22 cellular contexts compared by ENCODE assay signal in the genomic region with DNA sequence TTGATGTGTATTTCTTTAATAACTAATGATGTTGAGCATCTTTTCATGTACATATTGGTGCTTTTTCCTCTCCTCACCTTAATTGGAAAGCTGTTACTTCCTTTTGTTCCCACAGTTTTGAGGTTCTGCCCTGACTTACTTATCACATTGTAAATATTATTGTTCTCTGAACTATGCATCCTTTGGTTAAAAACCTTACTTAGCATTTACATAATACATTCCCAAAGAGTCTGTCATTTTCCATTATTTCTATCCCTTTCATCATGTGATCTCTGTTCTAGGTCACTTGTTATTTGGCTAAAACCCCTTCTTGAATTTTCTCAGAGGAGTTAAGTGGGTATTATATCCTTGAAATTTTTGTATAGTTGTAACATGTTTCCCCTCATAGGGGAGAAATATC. TPM values are rescaled to one million over a fixed set of nuclear protein-coding genes. Genes with fewer than 3 reads are reported as not detected.
A peak's percentile ranks its signal among the peaks of the same experiment; 100 is the strongest.
DNase-seq lines count a peak whose midpoint lies in the region; ATAC-seq and TF ChIP-seq lines count a peak whose summit lies in the region.
"Had no signal": no experiment of that assay in that cellular context is flagged by ENCODE, and none has a peak within 500 bp of the region (broad histone marks: within the 10 kb centered on the region; RNA-seq: fewer than 3 reads in every experiment).

No MANE protein-coding gene starts in this region.

- H3K4me1 ChIP-seq in RWPE2 (ENCODE audit: insufficient read depth, poor library complexity, severe bottlenecking): peaks cover 20% of the 10 kb centered on the region
- H3K4me1 ChIP-seq: gastroesophageal sphincter, pancreas, testis had no signal

- H3K36me3 ChIP-seq in BJ (ENCODE audit: control insufficient read depth, insufficient read depth, low read length): no peaks in the 10 kb centered on the region
- no peaks in the 10 kb centered on the region for H3K36me3 ChIP-seq in RWPE2 (ENCODE audit: low read depth)
- H3K36me3 ChIP-seq: pancreas had no signal

- H3K9me3 ChIP-seq in RWPE2 (ENCODE audit: severe bottlenecking): no peaks in the 10 kb centered on the region
- H3K9me3 ChIP-seq: BLaER1 treated with 17β-estradiol and CSF1 and Interleukin-3, amounts not matched to agents 10 nM and 100 nM; gastroesophageal sphincter; left ventricle myocardium inferior; pancreas; testis had no signal

- H3K27me3 Mint-ChIP-seq in endothelial cell (ENCODE audit: unreplicated experiment): no peaks in the 10 kb centered on the region
- H3K27me3 Mint-ChIP-seq: activated T-cell treated with anti-CD3 and anti-CD28 coated beads, Interleukin-2, amount 50 U/mL, for 24 hours had no signal

- H3K4me3 ChIP-seq in BJ (ENCODE audit: low read depth, low read length) (no peak overlapping the region), RWPE2 (ENCODE audit: severe bottlenecking) (no peak overlapping the region)
- H3K4me3 ChIP-seq: BLaER1 treated with 17β-estradiol and CSF1 and Interleukin-3, amounts not matched to agents 10 nM and 100 nM; gastroesophageal sphincter; left ventricle myocardium inferior; pancreas; testis had no signal

- CTCF ChIA-PET in BJ (lab: Yijun Ruan, JAX): no interaction called here

- no peak overlapping the region for H3K27ac ChIP-seq in RWPE2 (ENCODE audit: poor library complexity, severe bottlenecking)
- H3K27ac ChIP-seq: BLaER1 treated with 17β-estradiol and CSF1 and Interleukin-3, amounts not matched to agents 10 nM and 100 nM; gastroesophageal sphincter; left ventricle myocardium inferior; pancreas; testis had no signal

- no peaks in the 10 kb centered on the region for H3K27me3 ChIP-seq in BJ (ENCODE audit: control insufficient read depth, insufficient read depth, low read length)
- no peaks in the 10 kb centered on the region for H3K27me3 ChIP-seq in RWPE2 (ENCODE audit: insufficient read depth, poor library complexity, severe bottlenecking)
- H3K27me3 ChIP-seq: BLaER1 treated with 17β-estradiol and CSF1 and Interleukin-3, amounts not matched to agents 10 nM and 100 nM; gastroesophageal sphincter; pancreas; testis had no signal

- H3K27ac Mint-ChIP-seq in endothelial cell (ENCODE audit: unreplicated experiment): no peak overlapping the region
- H3K27ac Mint-ChIP-seq: activated T-cell treated with anti-CD3 and anti-CD28 coated beads, Interleukin-2, amount 50 U/mL, for 24 hours had no signal

- DNase-seq in BJ (ENCODE audit: low read depth): peak; percentile 14
- no peak for DNase-seq in RWPE2 (ENCODE audit: low spot score)
- peak; percentile 29 for DNase-seq in fibroblast of gingiva (ENCODE audit: low read depth)
- peak; percentile 11 for DNase-seq in renal cortical epithelial cell (ENCODE audit: low read depth)
- no peak for DNase-seq in SKM-1 treated with dmso at 0.1 percent for 144 hours (lab: John Stamatoyannopoulos, UW; ENCODE audit: unreplicated experiment)
- DNase-seq in midbrain (lab: John Stamatoyannopoulos, UW): no peak
- no peak for DNase-seq in endothelial cell (ENCODE audit: low spot score)
- DNase-seq in amniotic stem cell (lab: John Stamatoyannopoulos, UW): no peak
- DNase-seq: activated naive CD4-positive, alpha-beta T cell treated with anti-CD3 and anti-CD28 coated beads, Interleukin-2, amount 50 U/mL, for 16 hours; activated T-cell treated with anti-CD3 and anti-CD28 coated beads, Interleukin-2, amount 50 U/mL, for 24 hours; central memory CD4-positive, alpha-beta T cell; effector CD8-positive, alpha-beta T cell; H7; Kasumi-1; left ventricle myocardium inferior; NCI-H2171 treated with DMSO at 0.1 percent for 48 hours; NCI-H82; pancreas; small intestine; testis had no signal

- ATAC-seq in RWPE2 (ENCODE audit: low read depth): peak; percentile 69
- ATAC-seq: gastroesophageal sphincter, pancreas had no signal

- TF ChIP-seq CTCF in BJ (IDR thresholded peaks at IDR 0.05; ENCODE audit: insufficient read depth, low read depth, low read length) (no peak), RWPE2 (IDR thresholded peaks at IDR 0.05; ENCODE audit: poor library complexity, severe bottlenecking) (no peak), endothelial cell (IDR thresholded peaks at IDR 0.05; ENCODE audit: unreplicated experiment) (no peak)

- H3K4me1 Mint-ChIP-seq in endothelial cell (ENCODE audit: unreplicated experiment): peaks cover 1% of the 10 kb centered on the region

- H3K4me3 Mint-ChIP-seq in endothelial cell (ENCODE audit: unreplicated experiment): no peak overlapping the region
- H3K4me3 Mint-ChIP-seq: activated T-cell treated with anti-CD3 and anti-CD28 coated beads, Interleukin-2, amount 50 U/mL, for 24 hours had no signal

- no peaks in the 10 kb centered on the region for H3K9me3 Mint-ChIP-seq in endothelial cell (ENCODE audit: unreplicated experiment)
- H3K9me3 Mint-ChIP-seq: activated T-cell treated with anti-CD3 and anti-CD28 coated beads, Interleukin-2, amount 50 U/mL, for 24 hours had no signal

- POLR2A ChIA-PET in BJ (lab: Charles Lee): no interaction called here

- H3K36me3 Mint-ChIP-seq in endothelial cell (ENCODE audit: low read depth, unreplicated experiment): peaks cover 4% of the 10 kb centered on the region

RNA-seq across cellular contexts. Expression of a gene that starts 33.0 kb away (rescaled TPM):
- 20.2 and 21.1 TPM in 2 replicates for polyA plus RNA-seq in BJ (2011; rRNA removed)
- 25.9 and 27.0 TPM in 2 replicates for polyA minus RNA-seq in BJ (2011; rRNA and poly(A)+ RNA removed)
- 10.1 and 19.8 TPM in 2 replicates for total RNA-seq in renal cortical epithelial cell
- total RNA-seq in endothelial cell (ENCODE audit: unreplicated experiment): 22.4 TPM

RNA-seq across cellular contexts. Expression of a gene that starts 38.3 kb away (rescaled TPM):
- 345 and 352 TPM in 2 replicates for polyA plus RNA-seq in BJ (2011; rRNA removed)
- polyA minus RNA-seq in BJ (2011; rRNA and poly(A)+ RNA removed): 65.0 and 137 TPM in 2 replicates
- 147 and 242 TPM in 2 replicates for total RNA-seq in renal cortical epithelial cell
- total RNA-seq in endothelial cell (ENCODE audit: unreplicated experiment): 191 TPM

RNA-seq across cellular contexts. Expression of a gene that starts 38.5 kb away (rescaled TPM):
- polyA plus RNA-seq in BJ (2011; rRNA removed): not detected in 2 replicates
- not detected in 2 replicates for polyA minus RNA-seq in BJ (2011; rRNA and poly(A)+ RNA removed)
- total RNA-seq in renal cortical epithelial cell: not detected in 2 replicates
- not detected for total RNA-seq in endothelial cell (ENCODE audit: unreplicated experiment)
- total RNA-seq: left ventricle myocardium inferior, pancreas had no signal
- polyA plus RNA-seq: pancreas had no signal

Comparison
In these comparisons a context has a peak if more than half of its experiments do, and no peak if none do; other contexts are left out.
1. DNase-seq: peak in BJ (single experiment), fibroblast of gingiva (single experiment) and renal cortical epithelial cell (single experiment); none in RWPE2 (single experiment), SKM-1 treated with dmso at 0.1 percent for 144 hours (single experiment), midbrain (single experiment), endothelial cell (single experiment) and amniotic stem cell (single experiment).